In the genomic region with DNA sequence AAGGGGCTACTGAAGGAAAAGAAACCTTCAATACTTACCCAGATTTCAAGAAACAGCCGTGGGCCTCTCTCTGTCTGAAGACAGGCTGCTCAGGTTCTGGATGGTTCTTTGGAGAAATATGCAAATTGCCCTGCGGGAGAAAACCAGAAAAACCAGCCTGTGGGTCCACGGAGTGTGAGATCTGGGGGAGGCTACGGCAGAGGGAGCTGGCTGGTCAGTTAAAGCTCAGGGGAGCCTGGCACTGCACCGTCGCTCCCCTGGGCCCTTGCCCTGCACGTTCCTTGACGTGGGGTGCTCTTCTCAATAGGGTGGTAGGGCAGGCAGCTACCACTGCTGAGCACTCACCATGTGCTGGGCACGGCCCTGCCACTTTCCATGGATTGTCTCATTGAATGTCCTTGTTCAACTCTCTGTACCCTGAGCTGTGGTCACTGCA, we compare ENCODE assay signal across 1 cellular context.
TF ChIP-seq lines count a peak whose summit lies in the region.

No MANE protein-coding gene starts in this region.

TF ChIP-seq in GM23338, 12 proteins besides CTCF, POLR2A, EP300 and RAD21 (continued from another document):
- TF ChIP-seq, protein P1, sequence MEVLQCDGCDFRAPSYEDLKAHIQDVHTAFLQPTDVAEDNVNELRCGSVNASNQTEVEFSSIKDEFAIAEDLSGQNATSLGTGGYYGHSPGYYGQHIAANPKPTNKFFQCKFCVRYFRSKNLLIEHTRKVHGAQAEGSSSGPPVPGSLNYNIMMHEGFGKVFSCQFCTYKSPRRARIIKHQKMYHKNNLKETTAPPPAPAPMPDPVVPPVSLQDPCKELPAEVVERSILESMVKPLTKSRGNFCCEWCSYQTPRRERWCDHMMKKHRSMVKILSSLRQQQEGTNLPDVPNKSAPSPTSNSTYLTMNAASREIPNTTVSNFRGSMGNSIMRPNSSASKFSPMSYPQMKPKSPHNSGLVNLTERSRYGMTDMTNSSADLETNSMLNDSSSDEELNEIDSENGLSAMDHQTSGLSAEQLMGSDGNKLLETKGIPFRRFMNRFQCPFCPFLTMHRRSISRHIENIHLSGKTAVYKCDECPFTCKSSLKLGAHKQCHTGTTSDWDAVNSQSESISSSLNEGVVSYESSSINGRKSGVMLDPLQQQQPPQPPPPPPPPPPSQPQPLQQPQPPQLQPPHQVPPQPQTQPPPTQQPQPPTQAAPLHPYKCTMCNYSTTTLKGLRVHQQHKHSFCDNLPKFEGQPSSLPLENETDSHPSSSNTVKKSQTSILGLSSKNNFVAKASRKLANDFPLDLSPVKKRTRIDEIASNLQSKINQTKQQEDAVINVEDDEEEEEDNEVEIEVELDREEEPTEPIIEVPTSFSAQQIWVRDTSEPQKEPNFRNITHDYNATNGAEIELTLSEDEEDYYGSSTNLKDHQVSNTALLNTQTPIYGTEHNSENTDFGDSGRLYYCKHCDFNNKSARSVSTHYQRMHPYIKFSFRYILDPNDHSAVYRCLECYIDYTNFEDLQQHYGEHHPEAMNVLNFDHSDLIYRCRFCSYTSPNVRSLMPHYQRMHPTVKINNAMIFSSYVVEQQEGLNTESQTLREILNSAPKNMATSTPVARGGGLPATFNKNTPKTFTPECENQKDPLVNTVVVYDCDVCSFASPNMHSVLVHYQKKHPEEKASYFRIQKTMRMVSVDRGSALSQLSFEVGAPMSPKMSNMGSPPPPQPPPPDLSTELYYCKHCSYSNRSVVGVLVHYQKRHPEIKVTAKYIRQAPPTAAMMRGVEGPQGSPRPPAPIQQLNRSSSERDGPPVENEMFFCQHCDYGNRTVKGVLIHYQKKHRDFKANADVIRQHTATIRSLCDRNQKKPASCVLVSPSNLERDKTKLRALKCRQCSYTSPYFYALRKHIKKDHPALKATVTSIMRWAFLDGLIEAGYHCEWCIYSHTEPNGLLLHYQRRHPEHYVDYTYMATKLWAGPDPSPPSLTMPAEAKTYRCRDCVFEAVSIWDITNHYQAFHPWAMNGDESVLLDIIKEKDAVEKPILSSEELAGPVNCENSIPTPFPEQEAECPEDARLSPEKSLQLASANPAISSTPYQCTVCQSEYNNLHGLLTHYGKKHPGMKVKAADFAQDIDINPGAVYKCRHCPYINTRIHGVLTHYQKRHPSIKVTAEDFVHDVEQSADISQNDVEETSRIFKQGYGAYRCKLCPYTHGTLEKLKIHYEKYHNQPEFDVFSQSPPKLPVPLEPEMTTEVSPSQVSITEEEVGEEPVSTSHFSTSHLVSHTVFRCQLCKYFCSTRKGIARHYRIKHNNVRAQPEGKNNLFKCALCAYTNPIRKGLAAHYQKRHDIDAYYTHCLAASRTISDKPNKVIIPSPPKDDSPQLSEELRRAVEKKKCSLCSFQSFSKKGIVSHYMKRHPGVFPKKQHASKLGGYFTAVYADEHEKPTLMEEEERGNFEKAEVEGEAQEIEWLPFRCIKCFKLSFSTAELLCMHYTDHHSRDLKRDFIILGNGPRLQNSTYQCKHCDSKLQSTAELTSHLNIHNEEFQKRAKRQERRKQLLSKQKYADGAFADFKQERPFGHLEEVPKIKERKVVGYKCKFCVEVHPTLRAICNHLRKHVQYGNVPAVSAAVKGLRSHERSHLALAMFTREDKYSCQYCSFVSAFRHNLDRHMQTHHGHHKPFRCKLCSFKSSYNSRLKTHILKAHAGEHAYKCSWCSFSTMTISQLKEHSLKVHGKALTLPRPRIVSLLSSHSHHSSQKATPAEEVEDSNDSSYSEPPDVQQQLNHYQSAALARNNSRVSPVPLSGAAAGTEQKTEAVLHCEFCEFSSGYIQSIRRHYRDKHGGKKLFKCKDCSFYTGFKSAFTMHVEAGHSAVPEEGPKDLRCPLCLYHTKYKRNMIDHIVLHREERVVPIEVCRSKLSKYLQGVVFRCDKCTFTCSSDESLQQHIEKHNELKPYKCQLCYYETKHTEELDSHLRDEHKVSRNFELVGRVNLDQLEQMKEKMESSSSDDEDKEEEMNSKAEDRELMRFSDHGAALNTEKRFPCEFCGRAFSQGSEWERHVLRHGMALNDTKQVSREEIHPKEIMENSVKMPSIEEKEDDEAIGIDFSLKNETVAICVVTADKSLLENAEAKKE (CRISPR knock-in tag; IDR thresholded peaks at IDR 0.05) = no peak; the same call in 1 of the 2 replicates
- TF ChIP-seq CREB1 (CRISPR knock-in tag; IDR thresholded peaks at IDR 0.05; ENCODE audit: low read depth) (no peak), NANOG (IDR thresholded peaks at IDR 0.05; ENCODE audit: borderline replicate concordance) (no peak)
